7 cellular contexts compared by ENCODE assay signal in genomic region chr17:67260051-67260987, GRCh38. TPM values are rescaled to one million over a fixed set of nuclear protein-coding genes. Genes with fewer than 3 reads are reported as not detected.
DNase-seq lines count a peak whose midpoint lies in the region; ATAC-seq, FAIRE-seq and TF ChIP-seq lines count a peak whose summit lies in the region.

No MANE protein-coding gene starts in this region.

- TF ChIP-seq POLR2A in GM12878 (IDR thresholded peaks at IDR 0.05; ENCODE audit: low read depth, low read length) (no peak), HepG2 (IDR thresholded peaks at IDR 0.05; ENCODE audit: insufficient read depth in 1 of 2, low read depth in 2 of 2, low read length in 2 of 2) (no peak), upper lobe of left lung (IDR thresholded peaks at IDR 0.05) (peak in 1 of 4 donors; percentile 41)

- POLR2A ChIA-PET in GM12878 (lab: Charles Lee) (no interaction called here), HepG2 (lab: Yijun Ruan, JAX) (no interaction called here)

- no peaks in the 10 kb centered on the region for H3K36me3 ChIP-seq in KMS-11 (ENCODE audit: insufficient read depth)
- no peaks in the 10 kb centered on the region for H3K36me3 ChIP-seq in GM12878 (ENCODE audit: control insufficient read depth in 2 of 2, insufficient read depth in 2 of 2, low read length in 1 of 2)
- no peaks in the 10 kb centered on the region for H3K36me3 ChIP-seq in HepG2 (replicated peaks in 1 of 2; ENCODE audit: control insufficient read depth in 1 of 2, insufficient read depth in 2 of 2, low read length in 2 of 2)
- H3K36me3 ChIP-seq in upper lobe of left lung: no peaks in the 10 kb centered on the region

- H3K9me3 ChIP-seq in GM12878 (replicated peaks; ENCODE audit: control insufficient read depth, insufficient read depth, low read length) (peaks cover 3% of the 10 kb centered on the region), HepG2 (ENCODE audit: low read length) (no peaks in the 10 kb centered on the region), upper lobe of left lung (no peaks in the 10 kb centered on the region), T-helper 17 cell (ENCODE audit: control insufficient read depth, low read length, poor library complexity, severe bottlenecking) (no peaks in the 10 kb centered on the region)

- RAD21 ChIA-PET in GM12878 (lab: Charles Lee; ENCODE audit: unreplicated experiment): no interaction called here

- H3K27ac Mint-ChIP-seq in T-helper 17 cell: no peak overlapping the region

- FAIRE-seq in GM12878 (lab: Jason Lieb, UNC): peak; percentile 23
- FAIRE-seq in HepG2 (lab: Jason Lieb, UNC): peak; percentile 69

- no peaks in the 10 kb centered on the region for H3K27me3 Mint-ChIP-seq in T-helper 17 cell

- TF ChIP-seq RAD21 in GM12878 (IDR thresholded peaks at IDR 0.05; ENCODE audit: insufficient read depth, low read depth, low read length) (no peak), HepG2 (CRISPR knock-in tag; IDR thresholded peaks at IDR 0.05) (no peak)

- TF ChIP-seq EP300 in GM12878 (IDR thresholded peaks at IDR 0.05; ENCODE audit: borderline replicate concordance in 1 of 2, control insufficient read depth in 1 of 2, low read depth in 2 of 2, low read length in 2 of 2): no peak
- no peak for TF ChIP-seq EP300 in HepG2 (IDR thresholded peaks at IDR 0.05; ENCODE audit: low read depth in 2 of 2, low read length in 2 of 2)
- no peak for TF ChIP-seq EP300 in HepG2 (CRISPR knock-in tag; IDR thresholded peaks at IDR 0.05; ENCODE audit: borderline replicate concordance)
- no peak for TF ChIP-seq EP300 in upper lobe of left lung (IDR thresholded peaks at IDR 0.05)

- H3K79me2 ChIP-seq in KMS-11 (ENCODE audit: insufficient read depth, low read depth) (no peaks in the 10 kb centered on the region), GM12878 (ENCODE audit: control insufficient read depth, insufficient read depth, low read length) (no peaks in the 10 kb centered on the region), HepG2 (ENCODE audit: insufficient read depth, low read length) (no peaks in the 10 kb centered on the region)

- peak overlapping the region; percentile 38 for H2AFZ ChIP-seq in KMS-11 (ENCODE audit: low read depth)
- no peak overlapping the region for H2AFZ ChIP-seq in GM12878 (ENCODE audit: control insufficient read depth, low read depth, low read length)
- H2AFZ ChIP-seq in HepG2 (ENCODE audit: low read length): no peak overlapping the region

- H3K4me3 Mint-ChIP-seq in T-helper 17 cell: no peak overlapping the region

- SMC1A ChIA-PET in GM12878 (lab: Charles Lee; ENCODE audit: uncharacterized antibody, unreplicated experiment): no interaction called here

- H3K27me3 ChIP-seq in KMS-11 (ENCODE audit: insufficient read depth, low read depth) (no peaks in the 10 kb centered on the region), GM12878 (replicated peaks in 1 of 2; ENCODE audit: control insufficient read depth in 2 of 2, insufficient read depth in 2 of 2, low read length in 1 of 2) (no peaks in the 10 kb centered on the region), HepG2 (ENCODE audit: control insufficient read depth in 1 of 2, insufficient read depth in 2 of 2, low read length in 2 of 2) (no peaks in the 10 kb centered on the region), upper lobe of left lung (no peaks in the 10 kb centered on the region)

- H3K36me3 Mint-ChIP-seq in T-helper 17 cell (ENCODE audit: low read depth): peaks cover 2% of the 10 kb centered on the region

- TF ChIP-seq CTCF in KMS-11 (conservative IDR thresholded peaks at IDR 0.05; ENCODE audit: low read depth, low read length) (no peak), GM12878 (IDR thresholded peaks at IDR 0.05 in 2 of 3, conservative IDR thresholded peaks at IDR 0.05 in 1 of 3; ENCODE audit: control insufficient read depth in 2 of 3, extremely low read depth in 1 of 3, insufficient read depth in 1 of 3, low read depth in 3 of 3, low read length in 3 of 3) (no peak), HepG2 (CRISPR knock-in tag; IDR thresholded peaks at IDR 0.05) (no peak), upper lobe of left lung (IDR thresholded peaks at IDR 0.05) (no peak)

- no peak for DNase-seq in GM12878 (ENCODE audit: low read depth, low spot score)
- peak; percentile 77 for DNase-seq in HepG2 (ENCODE audit: low spot score)
- DNase-seq in upper lobe of left lung: peak in 1 of 2 donors; percentile 49
- no peak for DNase-seq in NCI-H187 (lab: John Stamatoyannopoulos, UW)
- DNase-seq in T-helper 17 cell: no peak

- H3K4me3 ChIP-seq in KMS-11 (IDR thresholded peaks at IDR 0.05; ENCODE audit: insufficient read depth, low read depth, low read length): no peak overlapping the region
- H3K4me3 ChIP-seq in GM12878: no peak overlapping the region
- H3K4me3 ChIP-seq in HepG2 (replicated peaks in 1 of 3; ENCODE audit: insufficient read depth in 1 of 3, low read depth in 2 of 3, low read length in 3 of 3): no peak overlapping the region
- peak overlapping the region in 1 of 4 donors; percentile 8 for H3K4me3 ChIP-seq in upper lobe of left lung

- 67% methylated on average over 14 of the region's 14 CpGs for WGBS in GM12878 (ENCODE audit: insufficient coverage, insufficient replicate concordance, low lambda C conversion rate, missing lambda C conversion rate)
- 4% methylated on average over 14 of the region's 14 CpGs for WGBS in HepG2 (ENCODE audit: low lambda C conversion rate)
- WGBS in upper lobe of left lung, 2 donors: 35 to 47% methylated on average over 14 of the region's 14 CpGs

- H3K27ac ChIP-seq in KMS-11 (peak overlapping the region; percentile 70), GM12878 (ENCODE audit: control insufficient read depth, insufficient read depth) (no peak overlapping the region), HepG2 (ENCODE audit: extremely low read length, insufficient read depth, low read length) (peak overlapping the region; percentile 46), upper lobe of left lung (peak overlapping the region; percentile 71 to 83 (median 76))

- H3K4me1 ChIP-seq in KMS-11 (ENCODE audit: low read depth, poor library complexity, severe bottlenecking) (peaks cover 34% of the 10 kb centered on the region), GM12878 (ENCODE audit: control insufficient read depth, insufficient read depth, low read length) (no peaks in the 10 kb centered on the region; the same call in 1 of the 2 replicates), HepG2 (ENCODE audit: insufficient read depth, low read length) (peaks cover 56% of the 10 kb centered on the region), upper lobe of left lung (peaks cover 23 to 36% (median 31%) of the 10 kb centered on the region in 4 donors)

- CTCF ChIA-PET in GM12878 (lab: Yijun Ruan, JAX): no interaction called here
- CTCF ChIA-PET in HepG2 (lab: Yijun Ruan, JAX; ENCODE audit: low intra/inter-chr PET ratio, low total read pairs): no interaction called here

- H4K20me1 ChIP-seq in KMS-11 (ENCODE audit: insufficient read depth): no peaks in the 10 kb centered on the region
- H4K20me1 ChIP-seq in GM12878 (ENCODE audit: control insufficient read depth, insufficient read depth): no peaks in the 10 kb centered on the region
- H4K20me1 ChIP-seq in HepG2 (ENCODE audit: insufficient read depth, low read length): no peaks in the 10 kb centered on the region

- H3K9ac ChIP-seq in KMS-11 (peak overlapping the region; percentile 30; the same call in 1 of the 2 replicates), GM12878 (ENCODE audit: control insufficient read depth, insufficient read depth, low read length) (no peak overlapping the region), HepG2 (ENCODE audit: insufficient read depth, low read depth, low read length) (no peak overlapping the region)

- ATAC-seq in GM12878 (peak; percentile 54), HepG2 (peak; percentile 57), upper lobe of left lung (ENCODE audit: low FRiP score in 2 of 2) (peak; percentile 76 to 89), HG03280 (IDR thresholded peaks at IDR 0.05; ENCODE audit: unreplicated experiment) (no peak), T-helper 17 cell (no peak)

- BruUV-seq in GM12878 (replicated peaks; lab: Mats Ljungman, UMichigan): no TSS peak
- no TSS peak for BruUV-seq in HepG2 (replicated peaks; lab: Mats Ljungman, UMichigan)

- peaks cover 27% of the 10 kb centered on the region for H3K4me1 Mint-ChIP-seq in T-helper 17 cell

- intact Hi-C loops in GM12878 (cut with micrococcal nuclease; ENCODE audit: unreplicated experiment): no loop called here
- intact Hi-C loops in HepG2 (cut with micrococcal nuclease; ENCODE audit: unreplicated experiment): loop anchor here (1.0 kb wide), 1 partner anchor 13 kb away; no protein-coding TSS in a partner anchor

- H3K4me2 ChIP-seq in KMS-11 (peak overlapping the region; percentile 33), GM12878 (ENCODE audit: control insufficient read depth, insufficient read depth) (peak overlapping the region; percentile 38; the same call in 1 of the 2 replicates), HepG2 (ENCODE audit: low read depth, low read length) (peak overlapping the region; percentile 58)

- in situ Hi-C loops in GM12878 (cut with MboI): no loop called here
- in situ Hi-C loops in HepG2 (cut with HindIII; ENCODE audit: extremely low pct_ligation_motif_present, low pct_unique_long_range_greater_than_20kb): no loop called here

RNA-seq across cellular contexts. Expression of gene HELZ, which starts 15.3 kb away (rescaled TPM):
- total RNA-seq in GM12878 (2013; cell fraction: nucleolus; rRNA removed): 555 TPM in 2 replicates
- total RNA-seq in GM12878 (2014; rRNA removed): 16.7 and 19.6 TPM in 2 replicates
- total RNA-seq in GM12878 (2014; rRNA removed; fragmentation: Illumina TruSeq; extraction: Trizol): 21.5 and 23.4 TPM in 2 replicates
- 32.7 and 36.4 TPM in 2 replicates for total RNA-seq in GM12878 (2021)
- 11.2 TPM for polyA plus RNA-seq in GM12878 (2011; ENCODE audit: low read depth)
- 29.3 and 42.1 TPM in 2 replicates for polyA plus RNA-seq in GM12878 (2011; rRNA removed)
- polyA plus RNA-seq in GM12878 (2011; cell fraction: cytosol; rRNA removed): 15.3 and 21.5 TPM in 2 replicates
- polyA plus RNA-seq in GM12878 (2011; cell fraction: nucleus; rRNA removed): 25.9 and 29.8 TPM in 2 replicates
- polyA plus RNA-seq in GM12878 (2012): 8.9 and 12.1 TPM in 2 replicates
- 12.6 and 15.6 TPM in 2 replicates for polyA plus RNA-seq in GM12878 (2014; fragmentation: Illumina TruSeq; extraction: Trizol)
- polyA plus RNA-seq in GM12878 (2014; fragmentation: Nextera tagmentation; extraction: Ambion mirVana): 1 to 10 TPM; 1.5 to 8.1 TPM
- polyA plus RNA-seq in GM12878 (2014; rRNA removed): 7.3 and 7.9 TPM in 2 replicates
- 10 to 100 TPM; 34.1 to 36.8 TPM for polyA plus RNA-seq in GM12878 (2016; fragmentation: Nextera tagmentation; extraction: Ambion mirVana)
- 89.5 and 125 TPM in 2 replicates for polyA minus RNA-seq in GM12878 (2011; rRNA and poly(A)+ RNA removed)
- 29.2 and 29.9 TPM in 2 replicates for polyA minus RNA-seq in GM12878 (2011; cell fraction: cytosol; rRNA and poly(A)+ RNA removed)
- 88.5 and 107 TPM in 2 replicates for polyA minus RNA-seq in GM12878 (2011; cell fraction: nucleus; rRNA and poly(A)+ RNA removed)
- total RNA-seq in HepG2 (2016; rRNA removed; fragmentation: Illumina TruSeq; extraction: Trizol): 52.4 and 93.1 TPM in 2 replicates
- 12.4 and 14.0 TPM in 2 replicates for total RNA-seq in HepG2 (2016; cell fraction: cytosol; rRNA removed; fragmentation: Illumina TruSeq; extraction: Trizol; ENCODE audit: low read depth)
- total RNA-seq in HepG2 (2016; cell fraction: insoluble cytoplasmic fraction; rRNA removed; fragmentation: Illumina TruSeq; extraction: Trizol): 47.7 and 84.1 TPM in 2 replicates
- 34.8 and 42.7 TPM in 2 replicates for total RNA-seq in HepG2 (2016; cell fraction: membrane; rRNA removed; fragmentation: Illumina TruSeq; extraction: Trizol)
- 127 and 142 TPM in 2 replicates for total RNA-seq in HepG2 (2016; cell fraction: nucleus; rRNA removed; fragmentation: Illumina TruSeq; extraction: Trizol)
- polyA plus RNA-seq in HepG2 (2011; rRNA removed): 27.8 and 35.3 TPM in 2 replicates
- 13.6 and 17.7 TPM in 2 replicates for polyA plus RNA-seq in HepG2 (2011; cell fraction: cytosol; rRNA removed)
- 58.4 and 59.3 TPM in 2 replicates for polyA plus RNA-seq in HepG2 (2011; cell fraction: nucleus; rRNA removed)
- polyA plus RNA-seq in HepG2 (2012): 20.6 and 33.4 TPM in 2 replicates
- polyA plus RNA-seq in HepG2 (2016; cell fraction: cytosol; fragmentation: Illumina TruSeq; extraction: Trizol; ENCODE audit: low read depth): 2.6 and 3.3 TPM in 2 replicates
- polyA plus RNA-seq in HepG2 (2016; cell fraction: insoluble cytoplasmic fraction; fragmentation: Illumina TruSeq; extraction: Trizol; ENCODE audit: low read depth): 17.4 and 19.8 TPM in 2 replicates
- 3.9 and 4.9 TPM in 2 replicates for polyA plus RNA-seq in HepG2 (2016; cell fraction: membrane; fragmentation: Illumina TruSeq; extraction: Trizol; ENCODE audit: low read depth)
- 40.2 and 45.2 TPM in 2 replicates for polyA plus RNA-seq in HepG2 (2016; cell fraction: nucleus; fragmentation: Illumina TruSeq; extraction: Trizol; ENCODE audit: insufficient read depth, low read depth)
- 32.9 and 69.3 TPM in 2 replicates for polyA minus RNA-seq in HepG2 (2011; rRNA and poly(A)+ RNA removed; ENCODE audit: low replicate concordance)
- polyA minus RNA-seq in HepG2 (2011; cell fraction: cytosol; rRNA and poly(A)+ RNA removed): 55.2 and 63.0 TPM in 2 replicates
- polyA minus RNA-seq in HepG2 (2011; cell fraction: nucleus; rRNA and poly(A)+ RNA removed): 495 and 542 TPM in 2 replicates
- total RNA-seq in upper lobe of left lung: 100 to 1,000 TPM in 1 of 6 donors, 10 to 100 TPM in 5; 52.1 to 166 (median 60.8) TPM
- total RNA-seq in T-helper 17 cell: 100 to 1,000 TPM; 124 to 164 TPM

Comparison
In these comparisons a context has a peak if more than half of its experiments do, and no peak if none do; other contexts are left out.
1. ATAC-seq: peak in GM12878 (single experiment), HepG2 (single experiment) and upper lobe of left lung (2 of 2); none in HG03280 (single experiment) and T-helper 17 cell (single experiment).
2. Peak in every context shown above with its lines, with median percentiles within 50 percentile points of each other: H3K4me2 ChIP-seq.